ENCODE assay signal across 8 cellular contexts in genomic region chr7:105934577-105935185, GRCh38. TPM values are rescaled to one million over a fixed set of nuclear protein-coding genes. Genes with fewer than 3 reads are reported as not detected.
A peak's percentile ranks its signal among the peaks of the same experiment; 100 is the strongest.
DNase-seq lines count a peak whose midpoint lies in the region; ATAC-seq and TF ChIP-seq lines count a peak whose summit lies in the region.

No MANE protein-coding gene starts in this region.

- H3K36me3 ChIP-seq in BE2C (no peaks in the 10 kb centered on the region), rectal smooth muscle tissue (ENCODE audit: control insufficient read depth, insufficient read depth, low read length) (no peaks in the 10 kb centered on the region)

- H3K4me1 ChIP-seq in BE2C (no peaks in the 10 kb centered on the region; the same call in 1 of the 2 replicates), rectal smooth muscle tissue (ENCODE audit: control insufficient read depth, insufficient read depth, low read length) (peaks cover 23% of the 10 kb centered on the region)

- no peak for ATAC-seq in HG02588 (IDR thresholded peaks at IDR 0.05; ENCODE audit: unreplicated experiment)

- TF ChIP-seq CTCF in BE2C (IDR thresholded peaks at IDR 0.05; ENCODE audit: low read depth, low read length), result peak; percentile 62

- H3K9me3 ChIP-seq in BE2C, result no peaks in the 10 kb centered on the region

- no peak overlapping the region for H3K9ac ChIP-seq in rectal smooth muscle tissue (ENCODE audit: low read length)

- H3K27me3 ChIP-seq in BE2C (no peaks in the 10 kb centered on the region), rectal smooth muscle tissue (ENCODE audit: control insufficient read depth, insufficient read depth, low read length) (no peaks in the 10 kb centered on the region)

- H3K4me3 ChIP-seq in BE2C (ENCODE audit: low read depth, low read length) (no peak overlapping the region), rectal smooth muscle tissue (ENCODE audit: low read length) (no peak overlapping the region)

- peak overlapping the region; percentile 38 for H3K27ac ChIP-seq in rectal smooth muscle tissue (ENCODE audit: low read depth, low read length)

- DNase-seq in BE2C (no peak), HuH-7.5 (ENCODE audit: low spot score) (peak; percentile 53), RKO (ENCODE audit: low spot score) (peak; percentile 55), foreskin melanocyte (peak; percentile 19), KG1 (lab: John Stamatoyannopoulos, UW) (no peak), NOMO-1 treated with dmso at 0.1 percent for 144 hours (lab: John Stamatoyannopoulos, UW; ENCODE audit: unreplicated experiment) (no peak)

RNA-seq across cellular contexts. Expression of gene CDHR3, which starts 28.4 kb away (rescaled TPM):
- polyA plus RNA-seq in BE2C (2012; ENCODE audit: insufficient read depth, insufficient read length, low read depth), result 5.3 TPM

RNA-seq across cellular contexts. Expression of gene ATXN7L1, which starts 58.3 kb away (rescaled TPM):
- 4.0 TPM for polyA plus RNA-seq in BE2C (2012; ENCODE audit: insufficient read depth, insufficient read length, low read depth)

Comparison
In these comparisons a context has a peak if more than half of its experiments do, and no peak if none do; other contexts are left out.
1. DNase-seq: peak in HuH-7.5 (single experiment), RKO (single experiment) and foreskin melanocyte (single experiment); none in BE2C (single experiment), KG1 (single experiment) and NOMO-1 treated with dmso at 0.1 percent for 144 hours (single experiment).